1 cellular context compared by ENCODE assay signal in the genomic region with DNA sequence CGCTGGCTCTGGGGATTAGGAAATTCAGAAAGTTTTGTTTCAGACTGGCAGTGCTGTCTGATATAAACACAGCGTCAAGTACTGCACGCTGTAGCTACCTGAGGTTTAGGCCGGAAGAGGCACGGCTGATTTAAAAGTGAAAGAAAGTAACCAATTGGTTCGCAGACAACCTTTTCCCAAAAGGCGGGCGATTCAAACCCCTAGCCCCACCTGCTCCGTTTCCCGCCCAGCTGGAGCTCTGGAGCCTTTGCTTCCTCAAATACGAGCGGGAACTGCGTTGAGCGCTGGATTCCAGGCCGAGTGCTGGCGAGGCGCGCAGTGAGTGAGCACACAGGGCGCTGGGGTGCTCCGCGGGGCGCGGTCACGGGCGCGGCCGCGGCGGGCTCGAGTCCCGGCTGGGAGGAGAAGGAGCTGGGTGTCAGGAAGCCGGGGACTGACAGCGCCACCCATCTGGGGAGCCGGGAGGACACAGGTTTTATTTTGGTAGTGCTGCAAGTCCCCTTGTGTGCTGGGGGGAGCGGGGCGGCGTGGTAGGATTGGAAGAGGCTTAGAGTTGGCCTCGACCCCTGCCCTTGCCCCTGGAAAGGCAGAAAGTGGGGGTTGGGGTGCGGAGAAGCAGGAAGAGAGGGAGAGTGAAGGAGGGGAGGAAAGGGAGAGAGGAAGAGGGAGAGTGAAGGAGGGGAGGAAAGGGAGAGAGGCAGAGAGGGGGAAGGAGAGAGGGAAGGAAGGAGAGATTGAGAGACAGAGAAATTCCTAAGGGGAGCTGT.
A peak's percentile ranks its signal among the peaks of the same experiment; 100 is the strongest.
TF ChIP-seq lines count a peak whose summit lies in the region.

No MANE protein-coding gene starts in this region.

TF ChIP-seq in K562, 482 proteins besides CTCF, POLR2A, EP300 and RAD21 (continued from another document and continues in another):
- TF ChIP-seq, protein P1, sequence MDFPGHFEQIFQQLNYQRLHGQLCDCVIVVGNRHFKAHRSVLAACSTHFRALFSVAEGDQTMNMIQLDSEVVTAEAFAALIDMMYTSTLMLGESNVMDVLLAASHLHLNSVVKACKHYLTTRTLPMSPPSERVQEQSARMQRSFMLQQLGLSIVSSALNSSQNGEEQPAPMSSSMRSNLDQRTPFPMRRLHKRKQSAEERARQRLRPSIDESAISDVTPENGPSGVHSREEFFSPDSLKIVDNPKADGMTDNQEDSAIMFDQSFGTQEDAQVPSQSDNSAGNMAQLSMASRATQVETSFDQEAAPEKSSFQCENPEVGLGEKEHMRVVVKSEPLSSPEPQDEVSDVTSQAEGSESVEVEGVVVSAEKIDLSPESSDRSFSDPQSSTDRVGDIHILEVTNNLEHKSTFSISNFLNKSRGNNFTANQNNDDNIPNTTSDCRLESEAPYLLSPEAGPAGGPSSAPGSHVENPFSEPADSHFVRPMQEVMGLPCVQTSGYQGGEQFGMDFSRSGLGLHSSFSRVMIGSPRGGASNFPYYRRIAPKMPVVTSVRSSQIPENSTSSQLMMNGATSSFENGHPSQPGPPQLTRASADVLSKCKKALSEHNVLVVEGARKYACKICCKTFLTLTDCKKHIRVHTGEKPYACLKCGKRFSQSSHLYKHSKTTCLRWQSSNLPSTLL (IDR thresholded peaks at IDR 0.05): no peak
- TF ChIP-seq RUNX1 (IDR thresholded peaks at IDR 0.05; ENCODE audit: low read depth) (no peak), CREB1 (IDR thresholded peaks at IDR 0.05) (peak; percentile 22; the same call in 1 of the 2 replicates), CREB1 (CRISPR knock-in tag; IDR thresholded peaks at IDR 0.05) (peak; percentile 75), SAP30 (IDR thresholded peaks at IDR 0.05; ENCODE audit: borderline replicate concordance, insufficient read depth, low read depth, low read length, poor library complexity, severe bottlenecking) (peak; percentile 86), HLTF (IDR thresholded peaks at IDR 0.05) (0 out of 2 replicates have a peak, but pooled peaks have one; percentile 47), CC2D1A (IDR thresholded peaks at IDR 0.05) (no peak), NFRKB (IDR thresholded peaks at IDR 0.05; ENCODE audit: low read depth) (0 out of 2 replicates have a peak, but pooled peaks have one; percentile 19), ZBED1 (IDR thresholded peaks at IDR 0.05) (0 out of 2 replicates have a peak, but pooled peaks have one; percentile 53), SMAD1 (IDR thresholded peaks at IDR 0.05; ENCODE audit: low read depth, low read length, partially characterized antibody) (no peak), PHF21A (IDR thresholded peaks at IDR 0.05; ENCODE audit: borderline replicate concordance, low read depth) (no peak), ZNF175 (CRISPR knock-in tag; IDR thresholded peaks at IDR 0.05; ENCODE audit: low read depth) (peak; percentile 79), HDAC8 (tag; IDR thresholded peaks at IDR 0.05) (no peak), BHLHE40 (IDR thresholded peaks at IDR 0.05; ENCODE audit: low read length) (peak; percentile 45; the same call in 1 of the 2 replicates), KLF6 (CRISPR knock-in tag; IDR thresholded peaks at IDR 0.05; ENCODE audit: borderline replicate concordance) (peak; percentile 75; the same call in 1 of the 2 replicates), HIVEP1 (CRISPR knock-in tag; IDR thresholded peaks at IDR 0.05) (no peak), SIN3A (IDR thresholded peaks at IDR 0.05; ENCODE audit: borderline replicate concordance in 2 of 2, control insufficient read depth in 1 of 2, low read depth in 2 of 2, low read length in 2 of 2) (peak; percentile 7 to 67; a peak in 1 of 4 replicates), ZNF263 (CRISPR knock-in tag; IDR thresholded peaks at IDR 0.05; ENCODE audit: borderline replicate concordance) (peak; percentile 77), ZNF311 (CRISPR knock-in tag; IDR thresholded peaks at IDR 0.05) (no peak)
- TF ChIP-seq, protein P2, sequence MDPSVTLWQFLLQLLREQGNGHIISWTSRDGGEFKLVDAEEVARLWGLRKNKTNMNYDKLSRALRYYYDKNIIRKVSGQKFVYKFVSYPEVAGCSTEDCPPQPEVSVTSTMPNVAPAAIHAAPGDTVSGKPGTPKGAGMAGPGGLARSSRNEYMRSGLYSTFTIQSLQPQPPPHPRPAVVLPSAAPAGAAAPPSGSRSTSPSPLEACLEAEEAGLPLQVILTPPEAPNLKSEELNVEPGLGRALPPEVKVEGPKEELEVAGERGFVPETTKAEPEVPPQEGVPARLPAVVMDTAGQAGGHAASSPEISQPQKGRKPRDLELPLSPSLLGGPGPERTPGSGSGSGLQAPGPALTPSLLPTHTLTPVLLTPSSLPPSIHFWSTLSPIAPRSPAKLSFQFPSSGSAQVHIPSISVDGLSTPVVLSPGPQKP (CRISPR knock-in tag; IDR thresholded peaks at IDR 0.05): no peak
- TF ChIP-seq, protein P3, sequence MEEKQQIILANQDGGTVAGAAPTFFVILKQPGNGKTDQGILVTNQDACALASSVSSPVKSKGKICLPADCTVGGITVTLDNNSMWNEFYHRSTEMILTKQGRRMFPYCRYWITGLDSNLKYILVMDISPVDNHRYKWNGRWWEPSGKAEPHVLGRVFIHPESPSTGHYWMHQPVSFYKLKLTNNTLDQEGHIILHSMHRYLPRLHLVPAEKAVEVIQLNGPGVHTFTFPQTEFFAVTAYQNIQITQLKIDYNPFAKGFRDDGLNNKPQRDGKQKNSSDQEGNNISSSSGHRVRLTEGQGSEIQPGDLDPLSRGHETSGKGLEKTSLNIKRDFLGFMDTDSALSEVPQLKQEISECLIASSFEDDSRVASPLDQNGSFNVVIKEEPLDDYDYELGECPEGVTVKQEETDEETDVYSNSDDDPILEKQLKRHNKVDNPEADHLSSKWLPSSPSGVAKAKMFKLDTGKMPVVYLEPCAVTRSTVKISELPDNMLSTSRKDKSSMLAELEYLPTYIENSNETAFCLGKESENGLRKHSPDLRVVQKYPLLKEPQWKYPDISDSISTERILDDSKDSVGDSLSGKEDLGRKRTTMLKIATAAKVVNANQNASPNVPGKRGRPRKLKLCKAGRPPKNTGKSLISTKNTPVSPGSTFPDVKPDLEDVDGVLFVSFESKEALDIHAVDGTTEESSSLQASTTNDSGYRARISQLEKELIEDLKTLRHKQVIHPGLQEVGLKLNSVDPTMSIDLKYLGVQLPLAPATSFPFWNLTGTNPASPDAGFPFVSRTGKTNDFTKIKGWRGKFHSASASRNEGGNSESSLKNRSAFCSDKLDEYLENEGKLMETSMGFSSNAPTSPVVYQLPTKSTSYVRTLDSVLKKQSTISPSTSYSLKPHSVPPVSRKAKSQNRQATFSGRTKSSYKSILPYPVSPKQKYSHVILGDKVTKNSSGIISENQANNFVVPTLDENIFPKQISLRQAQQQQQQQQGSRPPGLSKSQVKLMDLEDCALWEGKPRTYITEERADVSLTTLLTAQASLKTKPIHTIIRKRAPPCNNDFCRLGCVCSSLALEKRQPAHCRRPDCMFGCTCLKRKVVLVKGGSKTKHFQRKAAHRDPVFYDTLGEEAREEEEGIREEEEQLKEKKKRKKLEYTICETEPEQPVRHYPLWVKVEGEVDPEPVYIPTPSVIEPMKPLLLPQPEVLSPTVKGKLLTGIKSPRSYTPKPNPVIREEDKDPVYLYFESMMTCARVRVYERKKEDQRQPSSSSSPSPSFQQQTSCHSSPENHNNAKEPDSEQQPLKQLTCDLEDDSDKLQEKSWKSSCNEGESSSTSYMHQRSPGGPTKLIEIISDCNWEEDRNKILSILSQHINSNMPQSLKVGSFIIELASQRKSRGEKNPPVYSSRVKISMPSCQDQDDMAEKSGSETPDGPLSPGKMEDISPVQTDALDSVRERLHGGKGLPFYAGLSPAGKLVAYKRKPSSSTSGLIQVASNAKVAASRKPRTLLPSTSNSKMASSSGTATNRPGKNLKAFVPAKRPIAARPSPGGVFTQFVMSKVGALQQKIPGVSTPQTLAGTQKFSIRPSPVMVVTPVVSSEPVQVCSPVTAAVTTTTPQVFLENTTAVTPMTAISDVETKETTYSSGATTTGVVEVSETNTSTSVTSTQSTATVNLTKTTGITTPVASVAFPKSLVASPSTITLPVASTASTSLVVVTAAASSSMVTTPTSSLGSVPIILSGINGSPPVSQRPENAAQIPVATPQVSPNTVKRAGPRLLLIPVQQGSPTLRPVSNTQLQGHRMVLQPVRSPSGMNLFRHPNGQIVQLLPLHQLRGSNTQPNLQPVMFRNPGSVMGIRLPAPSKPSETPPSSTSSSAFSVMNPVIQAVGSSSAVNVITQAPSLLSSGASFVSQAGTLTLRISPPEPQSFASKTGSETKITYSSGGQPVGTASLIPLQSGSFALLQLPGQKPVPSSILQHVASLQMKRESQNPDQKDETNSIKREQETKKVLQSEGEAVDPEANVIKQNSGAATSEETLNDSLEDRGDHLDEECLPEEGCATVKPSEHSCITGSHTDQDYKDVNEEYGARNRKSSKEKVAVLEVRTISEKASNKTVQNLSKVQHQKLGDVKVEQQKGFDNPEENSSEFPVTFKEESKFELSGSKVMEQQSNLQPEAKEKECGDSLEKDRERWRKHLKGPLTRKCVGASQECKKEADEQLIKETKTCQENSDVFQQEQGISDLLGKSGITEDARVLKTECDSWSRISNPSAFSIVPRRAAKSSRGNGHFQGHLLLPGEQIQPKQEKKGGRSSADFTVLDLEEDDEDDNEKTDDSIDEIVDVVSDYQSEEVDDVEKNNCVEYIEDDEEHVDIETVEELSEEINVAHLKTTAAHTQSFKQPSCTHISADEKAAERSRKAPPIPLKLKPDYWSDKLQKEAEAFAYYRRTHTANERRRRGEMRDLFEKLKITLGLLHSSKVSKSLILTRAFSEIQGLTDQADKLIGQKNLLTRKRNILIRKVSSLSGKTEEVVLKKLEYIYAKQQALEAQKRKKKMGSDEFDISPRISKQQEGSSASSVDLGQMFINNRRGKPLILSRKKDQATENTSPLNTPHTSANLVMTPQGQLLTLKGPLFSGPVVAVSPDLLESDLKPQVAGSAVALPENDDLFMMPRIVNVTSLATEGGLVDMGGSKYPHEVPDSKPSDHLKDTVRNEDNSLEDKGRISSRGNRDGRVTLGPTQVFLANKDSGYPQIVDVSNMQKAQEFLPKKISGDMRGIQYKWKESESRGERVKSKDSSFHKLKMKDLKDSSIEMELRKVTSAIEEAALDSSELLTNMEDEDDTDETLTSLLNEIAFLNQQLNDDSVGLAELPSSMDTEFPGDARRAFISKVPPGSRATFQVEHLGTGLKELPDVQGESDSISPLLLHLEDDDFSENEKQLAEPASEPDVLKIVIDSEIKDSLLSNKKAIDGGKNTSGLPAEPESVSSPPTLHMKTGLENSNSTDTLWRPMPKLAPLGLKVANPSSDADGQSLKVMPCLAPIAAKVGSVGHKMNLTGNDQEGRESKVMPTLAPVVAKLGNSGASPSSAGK (IDR thresholded peaks at IDR 0.05): peak; percentile 100
- TF ChIP-seq, protein P4, sequence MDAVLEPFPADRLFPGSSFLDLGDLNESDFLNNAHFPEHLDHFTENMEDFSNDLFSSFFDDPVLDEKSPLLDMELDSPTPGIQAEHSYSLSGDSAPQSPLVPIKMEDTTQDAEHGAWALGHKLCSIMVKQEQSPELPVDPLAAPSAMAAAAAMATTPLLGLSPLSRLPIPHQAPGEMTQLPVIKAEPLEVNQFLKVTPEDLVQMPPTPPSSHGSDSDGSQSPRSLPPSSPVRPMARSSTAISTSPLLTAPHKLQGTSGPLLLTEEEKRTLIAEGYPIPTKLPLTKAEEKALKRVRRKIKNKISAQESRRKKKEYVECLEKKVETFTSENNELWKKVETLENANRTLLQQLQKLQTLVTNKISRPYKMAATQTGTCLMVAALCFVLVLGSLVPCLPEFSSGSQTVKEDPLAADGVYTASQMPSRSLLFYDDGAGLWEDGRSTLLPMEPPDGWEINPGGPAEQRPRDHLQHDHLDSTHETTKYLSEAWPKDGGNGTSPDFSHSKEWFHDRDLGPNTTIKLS (IDR thresholded peaks at IDR 0.05; ENCODE audit: borderline replicate concordance, low read depth): peak; percentile 88
- TF ChIP-seq, protein P5, sequence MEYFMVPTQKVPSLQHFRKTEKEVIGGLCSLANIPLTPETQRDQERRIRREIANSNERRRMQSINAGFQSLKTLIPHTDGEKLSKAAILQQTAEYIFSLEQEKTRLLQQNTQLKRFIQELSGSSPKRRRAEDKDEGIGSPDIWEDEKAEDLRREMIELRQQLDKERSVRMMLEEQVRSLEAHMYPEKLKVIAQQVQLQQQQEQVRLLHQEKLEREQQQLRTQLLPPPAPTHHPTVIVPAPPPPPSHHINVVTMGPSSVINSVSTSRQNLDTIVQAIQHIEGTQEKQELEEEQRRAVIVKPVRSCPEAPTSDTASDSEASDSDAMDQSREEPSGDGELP (CRISPR knock-in tag; IDR thresholded peaks at IDR 0.05; ENCODE audit: borderline replicate concordance): peak; percentile 98
- TF ChIP-seq, protein P6, sequence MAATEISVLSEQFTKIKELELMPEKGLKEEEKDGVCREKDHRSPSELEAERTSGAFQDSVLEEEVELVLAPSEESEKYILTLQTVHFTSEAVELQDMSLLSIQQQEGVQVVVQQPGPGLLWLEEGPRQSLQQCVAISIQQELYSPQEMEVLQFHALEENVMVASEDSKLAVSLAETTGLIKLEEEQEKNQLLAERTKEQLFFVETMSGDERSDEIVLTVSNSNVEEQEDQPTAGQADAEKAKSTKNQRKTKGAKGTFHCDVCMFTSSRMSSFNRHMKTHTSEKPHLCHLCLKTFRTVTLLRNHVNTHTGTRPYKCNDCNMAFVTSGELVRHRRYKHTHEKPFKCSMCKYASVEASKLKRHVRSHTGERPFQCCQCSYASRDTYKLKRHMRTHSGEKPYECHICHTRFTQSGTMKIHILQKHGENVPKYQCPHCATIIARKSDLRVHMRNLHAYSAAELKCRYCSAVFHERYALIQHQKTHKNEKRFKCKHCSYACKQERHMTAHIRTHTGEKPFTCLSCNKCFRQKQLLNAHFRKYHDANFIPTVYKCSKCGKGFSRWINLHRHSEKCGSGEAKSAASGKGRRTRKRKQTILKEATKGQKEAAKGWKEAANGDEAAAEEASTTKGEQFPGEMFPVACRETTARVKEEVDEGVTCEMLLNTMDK (IDR thresholded peaks at IDR 0.05; ENCODE audit: borderline replicate concordance, insufficient read depth, low read depth, low read length, poor library complexity, severe bottlenecking): peak; percentile 8
- TF ChIP-seq, protein P7, sequence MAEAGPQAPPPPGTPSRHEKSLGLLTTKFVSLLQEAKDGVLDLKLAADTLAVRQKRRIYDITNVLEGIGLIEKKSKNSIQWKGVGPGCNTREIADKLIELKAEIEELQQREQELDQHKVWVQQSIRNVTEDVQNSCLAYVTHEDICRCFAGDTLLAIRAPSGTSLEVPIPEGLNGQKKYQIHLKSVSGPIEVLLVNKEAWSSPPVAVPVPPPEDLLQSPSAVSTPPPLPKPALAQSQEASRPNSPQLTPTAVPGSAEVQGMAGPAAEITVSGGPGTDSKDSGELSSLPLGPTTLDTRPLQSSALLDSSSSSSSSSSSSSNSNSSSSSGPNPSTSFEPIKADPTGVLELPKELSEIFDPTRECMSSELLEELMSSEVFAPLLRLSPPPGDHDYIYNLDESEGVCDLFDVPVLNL (CRISPR knock-in tag; IDR thresholded peaks at IDR 0.05; ENCODE audit: low read depth): peak; percentile 99
- TF ChIP-seq, protein P8, sequence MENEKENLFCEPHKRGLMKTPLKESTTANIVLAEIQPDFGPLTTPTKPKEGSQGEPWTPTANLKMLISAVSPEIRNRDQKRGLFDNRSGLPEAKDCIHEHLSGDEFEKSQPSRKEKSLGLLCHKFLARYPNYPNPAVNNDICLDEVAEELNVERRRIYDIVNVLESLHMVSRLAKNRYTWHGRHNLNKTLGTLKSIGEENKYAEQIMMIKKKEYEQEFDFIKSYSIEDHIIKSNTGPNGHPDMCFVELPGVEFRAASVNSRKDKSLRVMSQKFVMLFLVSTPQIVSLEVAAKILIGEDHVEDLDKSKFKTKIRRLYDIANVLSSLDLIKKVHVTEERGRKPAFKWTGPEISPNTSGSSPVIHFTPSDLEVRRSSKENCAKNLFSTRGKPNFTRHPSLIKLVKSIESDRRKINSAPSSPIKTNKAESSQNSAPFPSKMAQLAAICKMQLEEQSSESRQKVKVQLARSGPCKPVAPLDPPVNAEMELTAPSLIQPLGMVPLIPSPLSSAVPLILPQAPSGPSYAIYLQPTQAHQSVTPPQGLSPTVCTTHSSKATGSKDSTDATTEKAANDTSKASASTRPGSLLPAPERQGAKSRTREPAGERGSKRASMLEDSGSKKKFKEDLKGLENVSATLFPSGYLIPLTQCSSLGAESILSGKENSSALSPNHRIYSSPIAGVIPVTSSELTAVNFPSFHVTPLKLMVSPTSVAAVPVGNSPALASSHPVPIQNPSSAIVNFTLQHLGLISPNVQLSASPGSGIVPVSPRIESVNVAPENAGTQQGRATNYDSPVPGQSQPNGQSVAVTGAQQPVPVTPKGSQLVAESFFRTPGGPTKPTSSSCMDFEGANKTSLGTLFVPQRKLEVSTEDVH (IDR thresholded peaks at IDR 0.05; ENCODE audit: low read depth, partially characterized antibody): peak; percentile 85
